ENCODE assay signal across 1 cellular context in genomic region chr7:155874411-155874810, GRCh38.
TF ChIP-seq lines count a peak whose summit lies in the region.

No MANE protein-coding gene starts in this region.

TF ChIP-seq in GM12878, 131 proteins besides CTCF, POLR2A, EP300 and RAD21 (continued from another document):
- TF ChIP-seq, protein P1, sequence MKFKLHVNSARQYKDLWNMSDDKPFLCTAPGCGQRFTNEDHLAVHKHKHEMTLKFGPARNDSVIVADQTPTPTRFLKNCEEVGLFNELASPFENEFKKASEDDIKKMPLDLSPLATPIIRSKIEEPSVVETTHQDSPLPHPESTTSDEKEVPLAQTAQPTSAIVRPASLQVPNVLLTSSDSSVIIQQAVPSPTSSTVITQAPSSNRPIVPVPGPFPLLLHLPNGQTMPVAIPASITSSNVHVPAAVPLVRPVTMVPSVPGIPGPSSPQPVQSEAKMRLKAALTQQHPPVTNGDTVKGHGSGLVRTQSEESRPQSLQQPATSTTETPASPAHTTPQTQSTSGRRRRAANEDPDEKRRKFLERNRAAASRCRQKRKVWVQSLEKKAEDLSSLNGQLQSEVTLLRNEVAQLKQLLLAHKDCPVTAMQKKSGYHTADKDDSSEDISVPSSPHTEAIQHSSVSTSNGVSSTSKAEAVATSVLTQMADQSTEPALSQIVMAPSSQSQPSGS (IDR thresholded peaks at IDR 0.05; ENCODE audit: low read length): no peak
- TF ChIP-seq, protein P2, sequence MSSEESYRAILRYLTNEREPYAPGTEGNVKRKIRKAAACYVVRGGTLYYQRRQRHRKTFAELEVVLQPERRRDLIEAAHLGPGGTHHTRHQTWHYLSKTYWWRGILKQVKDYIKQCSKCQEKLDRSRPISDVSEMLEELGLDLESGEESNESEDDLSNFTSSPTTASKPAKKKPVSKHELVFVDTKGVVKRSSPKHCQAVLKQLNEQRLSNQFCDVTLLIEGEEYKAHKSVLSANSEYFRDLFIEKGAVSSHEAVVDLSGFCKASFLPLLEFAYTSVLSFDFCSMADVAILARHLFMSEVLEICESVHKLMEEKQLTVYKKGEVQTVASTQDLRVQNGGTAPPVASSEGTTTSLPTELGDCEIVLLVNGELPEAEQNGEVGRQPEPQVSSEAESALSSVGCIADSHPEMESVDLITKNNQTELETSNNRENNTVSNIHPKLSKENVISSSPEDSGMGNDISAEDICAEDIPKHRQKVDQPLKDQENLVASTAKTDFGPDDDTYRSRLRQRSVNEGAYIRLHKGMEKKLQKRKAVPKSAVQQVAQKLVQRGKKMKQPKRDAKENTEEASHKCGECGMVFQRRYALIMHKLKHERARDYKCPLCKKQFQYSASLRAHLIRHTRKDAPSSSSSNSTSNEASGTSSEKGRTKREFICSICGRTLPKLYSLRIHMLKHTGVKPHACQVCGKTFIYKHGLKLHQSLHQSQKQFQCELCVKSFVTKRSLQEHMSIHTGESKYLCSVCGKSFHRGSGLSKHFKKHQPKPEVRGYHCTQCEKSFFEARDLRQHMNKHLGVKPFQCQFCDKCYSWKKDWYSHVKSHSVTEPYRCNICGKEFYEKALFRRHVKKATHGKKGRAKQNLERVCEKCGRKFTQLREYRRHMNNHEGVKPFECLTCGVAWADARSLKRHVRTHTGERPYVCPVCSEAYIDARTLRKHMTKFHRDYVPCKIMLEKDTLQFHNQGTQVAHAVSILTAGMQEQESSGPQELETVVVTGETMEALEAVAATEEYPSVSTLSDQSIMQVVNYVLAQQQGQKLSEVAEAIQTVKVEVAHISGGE (CRISPR knock-in tag; IDR thresholded peaks at IDR 0.05): no peak
TF ChIP-seq in GM12878: peak in this region for 1.
